1 cellular context compared by ENCODE assay signal in the genomic region with DNA sequence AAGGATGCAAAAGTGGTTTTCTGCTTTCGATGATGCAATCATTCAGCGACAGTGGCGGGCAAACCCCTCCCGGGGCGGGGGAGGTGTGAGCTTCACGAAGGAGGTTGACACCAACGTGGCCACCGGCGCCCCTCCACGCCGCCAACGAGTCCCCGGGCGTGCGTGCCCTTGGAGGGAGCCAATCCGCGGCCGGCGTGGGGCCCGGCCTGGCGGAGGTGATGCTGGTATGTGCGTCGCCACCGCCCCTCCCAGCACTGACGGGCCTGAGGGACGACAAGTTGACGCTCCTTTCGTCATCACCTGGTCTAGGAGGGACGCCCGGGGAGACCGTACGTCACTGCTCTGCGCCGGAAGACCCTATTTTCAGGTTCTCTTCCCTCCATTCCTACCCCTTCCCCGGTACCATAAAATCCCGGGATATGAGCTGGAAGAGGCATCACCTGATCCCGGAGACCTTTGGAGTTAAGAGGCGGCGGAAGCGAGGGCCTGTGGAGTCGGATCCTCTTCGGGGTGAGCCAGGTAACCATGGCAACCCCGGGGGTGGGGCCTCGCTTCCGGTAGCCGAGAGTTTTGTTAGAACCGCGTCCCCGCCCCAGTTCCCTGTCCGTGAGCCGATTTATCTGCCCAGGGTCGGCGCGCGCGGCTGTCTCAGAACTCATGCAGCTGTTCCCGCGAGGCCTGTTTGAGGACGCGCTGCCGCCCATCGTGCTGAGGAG.
TF ChIP-seq lines count a peak whose summit lies in the region.

A gene (minus strand): TSS at position 146 of the 716 bp plus-strand sequence. CDS start 463 bp downstream, outside the sequence.

TF ChIP-seq in K562, 482 proteins besides CTCF, POLR2A, EP300 and RAD21 (continued from another document and continues in another):
- TF ChIP-seq, protein P1, sequence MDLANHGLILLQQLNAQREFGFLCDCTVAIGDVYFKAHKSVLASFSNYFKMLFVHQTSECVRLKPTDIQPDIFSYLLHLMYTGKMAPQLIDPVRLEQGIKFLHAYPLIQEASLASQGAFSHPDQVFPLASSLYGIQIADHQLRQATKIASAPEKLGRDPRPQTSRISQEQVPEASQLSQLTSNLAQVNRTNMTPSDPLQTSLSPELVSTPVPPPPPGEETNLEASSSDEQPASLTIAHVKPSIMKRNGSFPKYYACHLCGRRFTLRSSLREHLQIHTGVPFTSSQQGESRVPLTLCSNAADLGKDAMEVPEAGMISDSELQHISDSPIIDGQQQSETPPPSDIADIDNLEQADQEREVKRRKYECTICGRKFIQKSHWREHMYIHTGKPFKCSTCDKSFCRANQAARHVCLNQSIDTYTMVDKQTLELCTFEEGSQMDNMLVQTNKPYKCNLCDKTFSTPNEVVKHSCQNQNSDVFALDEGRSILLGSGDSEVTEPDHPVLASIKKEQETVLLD (IDR thresholded peaks at IDR 0.05): peak; percentile 89
- TF ChIP-seq, protein P2, sequence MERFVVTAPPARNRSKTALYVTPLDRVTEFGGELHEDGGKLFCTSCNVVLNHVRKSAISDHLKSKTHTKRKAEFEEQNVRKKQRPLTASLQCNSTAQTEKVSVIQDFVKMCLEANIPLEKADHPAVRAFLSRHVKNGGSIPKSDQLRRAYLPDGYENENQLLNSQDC (CRISPR knock-in tag; IDR thresholded peaks at IDR 0.05): no peak
- TF ChIP-seq ZBED1 (IDR thresholded peaks at IDR 0.05): no peak
- TF ChIP-seq, protein P3, sequence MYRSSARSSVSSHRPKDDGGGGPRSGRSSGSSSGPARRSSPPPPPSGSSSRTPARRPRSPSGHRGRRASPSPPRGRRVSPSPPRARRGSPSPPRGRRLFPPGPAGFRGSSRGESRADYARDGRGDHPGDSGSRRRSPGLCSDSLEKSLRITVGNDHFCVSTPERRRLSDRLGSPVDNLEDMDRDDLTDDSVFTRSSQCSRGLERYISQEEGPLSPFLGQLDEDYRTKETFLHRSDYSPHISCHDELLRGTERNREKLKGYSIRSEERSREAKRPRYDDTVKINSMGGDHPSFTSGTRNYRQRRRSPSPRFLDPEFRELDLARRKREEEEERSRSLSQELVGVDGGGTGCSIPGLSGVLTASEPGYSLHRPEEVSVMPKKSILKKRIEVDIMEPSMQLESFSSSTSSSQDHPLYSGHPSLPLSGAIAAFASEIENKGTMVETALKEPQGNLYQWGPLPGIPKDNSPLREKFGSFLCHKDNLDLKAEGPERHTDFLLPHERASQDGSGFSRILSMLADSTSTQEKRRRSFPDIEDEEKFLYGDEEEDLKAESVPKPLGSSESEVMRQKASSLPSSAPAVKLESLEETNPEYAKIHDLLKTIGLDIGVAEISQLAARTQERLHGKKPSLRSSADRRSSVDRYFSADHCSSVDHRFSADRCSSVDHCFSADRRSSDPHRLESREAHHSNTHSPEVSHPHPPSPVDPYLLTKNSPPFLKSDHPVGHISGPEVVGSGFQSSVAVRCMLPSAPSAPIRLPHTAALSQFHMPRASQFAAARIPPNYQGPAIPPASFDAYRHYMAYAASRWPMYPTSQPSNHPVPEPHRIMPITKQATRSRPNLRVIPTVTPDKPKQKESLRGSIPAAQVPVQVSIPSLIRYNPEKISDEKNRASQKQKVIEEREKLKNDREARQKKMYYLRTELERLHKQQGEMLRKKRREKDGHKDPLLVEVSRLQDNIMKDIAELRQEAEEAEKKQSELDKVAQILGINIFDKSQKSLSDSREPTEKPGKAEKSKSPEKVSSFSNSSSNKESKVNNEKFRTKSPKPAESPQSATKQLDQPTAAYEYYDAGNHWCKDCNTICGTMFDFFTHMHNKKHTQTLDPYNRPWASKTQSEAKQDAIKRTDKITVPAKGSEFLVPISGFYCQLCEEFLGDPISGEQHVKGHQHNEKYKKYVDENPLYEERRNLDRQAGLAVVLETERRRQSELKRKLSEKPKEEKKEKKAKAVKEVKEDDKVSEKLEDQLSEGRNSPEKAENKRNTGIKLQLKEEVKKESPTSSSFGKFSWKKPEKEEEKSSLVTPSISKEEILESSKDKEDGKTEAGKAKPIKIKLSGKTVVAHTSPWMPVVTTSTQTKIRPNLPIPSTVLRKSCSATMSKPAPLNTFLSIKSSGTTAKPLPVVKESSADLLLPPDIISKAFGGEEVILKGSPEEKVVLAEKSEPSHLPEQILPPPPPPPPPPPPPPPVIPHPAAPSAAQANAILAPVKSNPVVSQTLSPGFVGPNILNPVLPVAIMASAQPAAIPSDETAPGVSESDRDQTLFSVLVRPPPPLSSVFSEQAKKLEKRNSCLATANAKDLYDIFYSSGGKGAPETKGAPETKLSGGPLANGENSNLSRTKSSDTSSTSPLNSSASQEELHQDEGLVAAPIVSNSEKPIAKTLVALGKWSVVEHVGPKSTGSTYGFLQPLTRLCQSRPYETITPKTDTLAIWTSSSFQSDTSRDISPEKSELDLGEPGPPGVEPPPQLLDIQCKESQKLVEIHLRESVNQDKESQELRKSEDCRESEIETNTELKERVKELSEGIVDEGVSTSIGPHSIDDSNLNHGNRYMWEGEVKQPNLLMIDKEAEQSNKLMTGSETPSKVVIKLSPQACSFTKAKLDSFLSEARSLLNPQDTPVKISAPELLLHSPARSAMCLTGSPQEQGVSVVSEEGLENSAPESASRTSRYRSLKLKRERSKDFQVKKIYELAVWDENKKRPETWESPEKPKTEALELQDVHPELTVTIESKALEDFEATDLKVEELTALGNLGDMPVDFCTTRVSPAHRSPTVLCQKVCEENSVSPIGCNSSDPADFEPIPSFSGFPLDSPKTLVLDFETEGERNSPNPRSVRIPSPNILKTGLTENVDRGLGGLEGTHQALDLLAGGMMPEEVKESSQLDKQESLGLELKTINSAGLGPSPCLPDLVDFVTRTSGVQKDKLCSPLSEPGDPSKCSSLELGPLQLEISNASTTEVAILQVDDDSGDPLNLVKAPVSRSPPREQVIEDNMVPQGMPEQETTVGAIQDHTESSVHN (IDR thresholded peaks at IDR 0.05; ENCODE audit: borderline replicate concordance in 1 of 2, low read depth in 1 of 2): peak in 1 of 2 experiments; percentile 82; a peak in 2 of 4 replicates
- TF ChIP-seq ZNF354B (CRISPR knock-in tag; IDR thresholded peaks at IDR 0.05): no peak
- TF ChIP-seq, protein P4, sequence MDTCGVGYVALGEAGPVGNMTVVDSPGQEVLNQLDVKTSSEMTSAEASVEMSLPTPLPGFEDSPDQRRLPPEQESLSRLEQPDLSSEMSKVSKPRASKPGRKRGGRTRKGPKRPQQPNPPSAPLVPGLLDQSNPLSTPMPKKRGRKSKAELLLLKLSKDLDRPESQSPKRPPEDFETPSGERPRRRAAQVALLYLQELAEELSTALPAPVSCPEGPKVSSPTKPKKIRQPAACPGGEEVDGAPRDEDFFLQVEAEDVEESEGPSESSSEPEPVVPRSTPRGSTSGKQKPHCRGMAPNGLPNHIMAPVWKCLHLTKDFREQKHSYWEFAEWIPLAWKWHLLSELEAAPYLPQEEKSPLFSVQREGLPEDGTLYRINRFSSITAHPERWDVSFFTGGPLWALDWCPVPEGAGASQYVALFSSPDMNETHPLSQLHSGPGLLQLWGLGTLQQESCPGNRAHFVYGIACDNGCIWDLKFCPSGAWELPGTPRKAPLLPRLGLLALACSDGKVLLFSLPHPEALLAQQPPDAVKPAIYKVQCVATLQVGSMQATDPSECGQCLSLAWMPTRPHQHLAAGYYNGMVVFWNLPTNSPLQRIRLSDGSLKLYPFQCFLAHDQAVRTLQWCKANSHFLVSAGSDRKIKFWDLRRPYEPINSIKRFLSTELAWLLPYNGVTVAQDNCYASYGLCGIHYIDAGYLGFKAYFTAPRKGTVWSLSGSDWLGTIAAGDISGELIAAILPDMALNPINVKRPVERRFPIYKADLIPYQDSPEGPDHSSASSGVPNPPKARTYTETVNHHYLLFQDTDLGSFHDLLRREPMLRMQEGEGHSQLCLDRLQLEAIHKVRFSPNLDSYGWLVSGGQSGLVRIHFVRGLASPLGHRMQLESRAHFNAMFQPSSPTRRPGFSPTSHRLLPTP (IDR thresholded peaks at IDR 0.05; ENCODE audit: borderline replicate concordance, extremely low read depth, insufficient read length): no peak
- TF ChIP-seq, protein P5, sequence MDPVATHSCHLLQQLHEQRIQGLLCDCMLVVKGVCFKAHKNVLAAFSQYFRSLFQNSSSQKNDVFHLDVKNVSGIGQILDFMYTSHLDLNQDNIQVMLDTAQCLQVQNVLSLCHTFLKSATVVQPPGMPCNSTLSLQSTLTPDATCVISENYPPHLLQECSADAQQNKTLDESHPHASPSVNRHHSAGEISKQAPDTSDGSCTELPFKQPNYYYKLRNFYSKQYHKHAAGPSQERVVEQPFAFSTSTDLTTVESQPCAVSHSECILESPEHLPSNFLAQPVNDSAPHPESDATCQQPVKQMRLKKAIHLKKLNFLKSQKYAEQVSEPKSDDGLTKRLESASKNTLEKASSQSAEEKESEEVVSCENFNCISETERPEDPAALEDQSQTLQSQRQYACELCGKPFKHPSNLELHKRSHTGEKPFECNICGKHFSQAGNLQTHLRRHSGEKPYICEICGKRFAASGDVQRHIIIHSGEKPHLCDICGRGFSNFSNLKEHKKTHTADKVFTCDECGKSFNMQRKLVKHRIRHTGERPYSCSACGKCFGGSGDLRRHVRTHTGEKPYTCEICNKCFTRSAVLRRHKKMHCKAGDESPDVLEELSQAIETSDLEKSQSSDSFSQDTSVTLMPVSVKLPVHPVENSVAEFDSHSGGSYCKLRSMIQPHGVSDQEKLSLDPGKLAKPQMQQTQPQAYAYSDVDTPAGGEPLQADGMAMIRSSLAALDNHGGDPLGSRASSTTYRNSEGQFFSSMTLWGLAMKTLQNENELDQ (CRISPR knock-in tag; IDR thresholded peaks at IDR 0.05; ENCODE audit: borderline replicate concordance): no peak
- no peak for TF ChIP-seq ZNF695 (CRISPR knock-in tag; IDR thresholded peaks at IDR 0.05)
- TF ChIP-seq SPI1 (IDR thresholded peaks at IDR 0.05; ENCODE audit: borderline replicate concordance, low read depth, low read length): peak; percentile 60
- TF ChIP-seq HNRNPLL (IDR thresholded peaks at IDR 0.05; ENCODE audit: low read depth, low read length, poor library complexity, severe bottlenecking): peak; percentile 72
- TF ChIP-seq FOXP1 (CRISPR knock-in tag; IDR thresholded peaks at IDR 0.05): peak; percentile 74
- TF ChIP-seq RFX1 (IDR thresholded peaks at IDR 0.05): peak; percentile 100
- TF ChIP-seq ZKSCAN3 (CRISPR knock-in tag; IDR thresholded peaks at IDR 0.05): no peak
- no peak for TF ChIP-seq ZNF586 (CRISPR knock-in tag; conservative IDR thresholded peaks at IDR 0.05)
- TF ChIP-seq TCF3 (CRISPR knock-in tag; IDR thresholded peaks at IDR 0.05): peak; percentile 53
- no peak for TF ChIP-seq CAMTA2 (CRISPR knock-in tag; conservative IDR thresholded peaks at IDR 0.05)
- TF ChIP-seq ARNT (IDR thresholded peaks at IDR 0.05): peak in 1 of 2 experiments; percentile 15; a peak in 1 of 4 replicates
- TF ChIP-seq EZH2 (IDR thresholded peaks at IDR 0.05; ENCODE audit: borderline replicate concordance, low read depth, low read length): no peak
- TF ChIP-seq JUN (IDR thresholded peaks at IDR 0.05; ENCODE audit: borderline replicate concordance, low read depth, low read length): no peak; the same call in 1 of the 2 replicates
- peak; percentile 57; the same call in 1 of the 2 replicates for TF ChIP-seq JUN (CRISPR knock-in tag; IDR thresholded peaks at IDR 0.05; ENCODE audit: borderline replicate concordance)
- no peak for TF ChIP-seq RBM14 (IDR thresholded peaks at IDR 0.05; ENCODE audit: borderline replicate concordance, insufficient read depth, low read depth, low read length)
- peak; percentile 97 for TF ChIP-seq SP1 (CRISPR knock-in tag; IDR thresholded peaks at IDR 0.05)
- peak; percentile 52 for TF ChIP-seq HDAC3 (IDR thresholded peaks at IDR 0.05; ENCODE audit: borderline replicate concordance, partially characterized antibody)
- TF ChIP-seq NFIC (IDR thresholded peaks at IDR 0.05): no peak; the same call in none of the 2 replicates
- TF ChIP-seq SMARCC2 (IDR thresholded peaks at IDR 0.05; ENCODE audit: low read depth): no peak
- TF ChIP-seq NELFE (IDR thresholded peaks at IDR 0.05; ENCODE audit: insufficient read depth, insufficient read length): no peak
- no peak for TF ChIP-seq NR2F6 (CRISPR knock-in tag; IDR thresholded peaks at IDR 0.05)
- peak; percentile 100 for TF ChIP-seq ELF1 (tag; IDR thresholded peaks at IDR 0.05)
- peak; percentile 54 for TF ChIP-seq SMARCA4 (IDR thresholded peaks at IDR 0.05)
- TF ChIP-seq PCBP2 (IDR thresholded peaks at IDR 0.05; ENCODE audit: low read depth, low read length, poor library complexity, severe bottlenecking): no peak
- TF ChIP-seq SREBF1 (IDR thresholded peaks at IDR 0.05; ENCODE audit: borderline replicate concordance, low read depth, low read length): peak; percentile 80
- TF ChIP-seq NFE2L1 (tag; IDR thresholded peaks at IDR 0.05; ENCODE audit: borderline replicate concordance, low read depth): no peak
- TF ChIP-seq SRSF9 (IDR thresholded peaks at IDR 0.05; ENCODE audit: borderline replicate concordance, low read depth, low read length): no peak
- no peak for TF ChIP-seq ZNF184 (CRISPR knock-in tag; IDR thresholded peaks at IDR 0.05)
- TF ChIP-seq CSDE1 (IDR thresholded peaks at IDR 0.05): peak in 1 of 2 experiments; percentile 100; a peak in 2 of 4 replicates
- no peak; the same call in 1 of the 2 replicates for TF ChIP-seq GTF2E2 (tag; IDR thresholded peaks at IDR 0.05)
- TF ChIP-seq KAT7 (CRISPR knock-in tag; IDR thresholded peaks at IDR 0.05; ENCODE audit: borderline replicate concordance): no peak; the same call in 1 of the 2 replicates
- TF ChIP-seq C11orf30 (IDR thresholded peaks at IDR 0.05; ENCODE audit: low read depth): peak; percentile 98
- no peak for TF ChIP-seq GATAD2A (IDR thresholded peaks at IDR 0.05)
- no peak; the same call in 1 of the 2 replicates for TF ChIP-seq DPF2 (IDR thresholded peaks at IDR 0.05)
- TF ChIP-seq FOXJ2 (tag; IDR thresholded peaks at IDR 0.05): peak; percentile 88
- TF ChIP-seq SAFB2 (IDR thresholded peaks at IDR 0.05; ENCODE audit: borderline replicate concordance, low read depth, low read length, severe bottlenecking): no peak
- TF ChIP-seq, protein P6, sequence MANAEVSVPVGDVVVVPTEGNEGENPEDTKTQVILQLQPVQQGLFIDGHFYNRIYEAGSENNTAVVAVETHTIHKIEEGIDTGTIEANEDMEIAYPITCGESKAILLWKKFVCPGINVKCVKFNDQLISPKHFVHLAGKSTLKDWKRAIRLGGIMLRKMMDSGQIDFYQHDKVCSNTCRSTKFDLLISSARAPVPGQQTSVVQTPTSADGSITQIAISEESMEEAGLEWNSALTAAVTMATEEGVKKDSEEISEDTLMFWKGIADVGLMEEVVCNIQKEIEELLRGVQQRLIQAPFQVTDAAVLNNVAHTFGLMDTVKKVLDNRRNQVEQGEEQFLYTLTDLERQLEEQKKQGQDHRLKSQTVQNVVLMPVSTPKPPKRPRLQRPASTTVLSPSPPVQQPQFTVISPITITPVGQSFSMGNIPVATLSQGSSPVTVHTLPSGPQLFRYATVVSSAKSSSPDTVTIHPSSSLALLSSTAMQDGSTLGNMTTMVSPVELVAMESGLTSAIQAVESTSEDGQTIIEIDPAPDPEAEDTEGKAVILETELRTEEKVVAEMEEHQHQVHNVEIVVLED (CRISPR knock-in tag; IDR thresholded peaks at IDR 0.05): peak; percentile 90
- TF ChIP-seq, protein P7, sequence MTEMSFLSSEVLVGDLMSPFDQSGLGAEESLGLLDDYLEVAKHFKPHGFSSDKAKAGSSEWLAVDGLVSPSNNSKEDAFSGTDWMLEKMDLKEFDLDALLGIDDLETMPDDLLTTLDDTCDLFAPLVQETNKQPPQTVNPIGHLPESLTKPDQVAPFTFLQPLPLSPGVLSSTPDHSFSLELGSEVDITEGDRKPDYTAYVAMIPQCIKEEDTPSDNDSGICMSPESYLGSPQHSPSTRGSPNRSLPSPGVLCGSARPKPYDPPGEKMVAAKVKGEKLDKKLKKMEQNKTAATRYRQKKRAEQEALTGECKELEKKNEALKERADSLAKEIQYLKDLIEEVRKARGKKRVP (CRISPR knock-in tag; IDR thresholded peaks at IDR 0.05): peak; percentile 98
- no peak for TF ChIP-seq STAT5B (CRISPR knock-in tag; IDR thresholded peaks at IDR 0.05)
